Comparison of ENCODE assay signal across 19 cellular contexts in genomic region chr6:34961082-34961481, GRCh38.
DNase-seq lines count a peak whose midpoint lies in the region; ATAC-seq, FAIRE-seq and TF ChIP-seq lines count a peak whose summit lies in the region.
"Had no signal": no experiment of that assay in that cellular context is flagged by ENCODE, and none has a peak within 500 bp of the region (broad histone marks: within the 10 kb centered on the region; RNA-seq: fewer than 3 reads in every experiment).

No MANE protein-coding gene starts in this region.

- TF ChIP-seq CTCF in mesothelial cell of epicardium (IDR thresholded peaks at IDR 0.05; ENCODE audit: unreplicated experiment), result no peak

- H3K27me3 Mint-ChIP-seq in activated naive CD4-positive, alpha-beta T cell treated with anti-CD3 and anti-CD28 coated beads, Interleukin-2, amount 50 U/mL, for 24 hours, result no peaks in the 10 kb centered on the region
- H3K27me3 Mint-ChIP-seq in dendritic cell treated with granulocyte-macrophage colony-stimulating factor and Interleukin-4, amounts not matched to agents 40 ng/mL and 50 ng/mL, for 4 days, result no peaks in the 10 kb centered on the region
- no peaks in the 10 kb centered on the region for H3K27me3 Mint-ChIP-seq in mesothelial cell of epicardium (ENCODE audit: low read depth)

- ATAC-seq in stimulated activated effector memory CD8-positive, alpha-beta T cell treated with anti-CD3 and anti-CD28 coated beads, Interleukin-12 subunit alpha, Interleukin-12 subunit beta, amount 100 ng/mL, for 72 hours, result no peak
- no peak for ATAC-seq in HG02642 (IDR thresholded peaks at IDR 0.05; ENCODE audit: poor library complexity, unreplicated experiment)

- no peak for DNase-seq in activated naive CD4-positive, alpha-beta T cell (lab: John Stamatoyannopoulos, UW)
- DNase-seq in mesothelial cell of epicardium (ENCODE audit: low spot score in 2 of 2, unreplicated experiment in 2 of 2), result no peak
- no peak for DNase-seq in stimulated activated effector memory CD8-positive, alpha-beta T cell treated with anti-CD3 and anti-CD28 coated beads, Interleukin-12 subunit alpha, Interleukin-12 subunit beta, amount 100 ng/mL, for 72 hours (ENCODE audit: low spot score in 2 of 2)
- DNase-seq in urothelium cell line (ENCODE audit: low spot score), result no peak
- DNase-seq in NOMO-1 treated with DMSO at 0.1 percent for 48 hours (lab: John Stamatoyannopoulos, UW; ENCODE audit: unreplicated experiment), result no peak
- DNase-seq: 8988T, COR-L47, DMS153, EL, GM23248, KBM-7, NCI-H1048, NCI-H1694, NCI-H2107, NCI-H226, NCI-H526 treated with DMSO at 0.1 percent for 48 hours had no signal

- no peak for FAIRE-seq in urothelium cell line (lab: Jason Lieb, UNC)

- H3K4me1 Mint-ChIP-seq in activated naive CD4-positive, alpha-beta T cell treated with anti-CD3 and anti-CD28 coated beads, Interleukin-2, amount 50 U/mL, for 24 hours, result peaks cover 12% of the 10 kb centered on the region
- H3K4me1 Mint-ChIP-seq in dendritic cell treated with granulocyte-macrophage colony-stimulating factor and Interleukin-4, amounts not matched to agents 40 ng/mL and 50 ng/mL, for 4 days (ENCODE audit: low read depth), result peaks cover 7% of the 10 kb centered on the region
- peaks cover 13% of the 10 kb centered on the region for H3K4me1 Mint-ChIP-seq in mesothelial cell of epicardium
- peaks cover 8% of the 10 kb centered on the region for H3K4me1 Mint-ChIP-seq in stimulated activated effector memory CD8-positive, alpha-beta T cell treated with anti-CD3 and anti-CD28 coated beads, Interleukin-12 subunit alpha, Interleukin-12 subunit beta, amount 100 ng/mL, for 72 hours

- peaks cover 2% of the 10 kb centered on the region for H3K36me3 Mint-ChIP-seq in activated naive CD4-positive, alpha-beta T cell treated with anti-CD3 and anti-CD28 coated beads, Interleukin-2, amount 50 U/mL, for 24 hours
- peaks cover 4% of the 10 kb centered on the region for H3K36me3 Mint-ChIP-seq in dendritic cell treated with granulocyte-macrophage colony-stimulating factor and Interleukin-4, amounts not matched to agents 40 ng/mL and 50 ng/mL, for 4 days (ENCODE audit: low read depth)
- H3K36me3 Mint-ChIP-seq in mesothelial cell of epicardium, result no peaks in the 10 kb centered on the region
- peaks cover 4% of the 10 kb centered on the region for H3K36me3 Mint-ChIP-seq in stimulated activated effector memory CD8-positive, alpha-beta T cell treated with anti-CD3 and anti-CD28 coated beads, Interleukin-12 subunit alpha, Interleukin-12 subunit beta, amount 100 ng/mL, for 72 hours

- intact Hi-C loops in dendritic cell treated with granulocyte-macrophage colony-stimulating factor and Interleukin-4, amounts not matched to agents 40 ng/mL and 50 ng/mL, for 4 days (cut with micrococcal nuclease), result loop anchor here (5.0 kb wide), 1 partner anchor 74 kb away; the partner anchor contains the start of genes ANKS1A and TAF11

- peak overlapping the region; percentile 5 for H3K4me3 Mint-ChIP-seq in activated naive CD4-positive, alpha-beta T cell treated with anti-CD3 and anti-CD28 coated beads, Interleukin-2, amount 50 U/mL, for 24 hours
- H3K4me3 Mint-ChIP-seq in dendritic cell treated with granulocyte-macrophage colony-stimulating factor and Interleukin-4, amounts not matched to agents 40 ng/mL and 50 ng/mL, for 4 days, result peak overlapping the region; percentile 9
- H3K4me3 Mint-ChIP-seq in mesothelial cell of epicardium, result no peak overlapping the region
- H3K4me3 Mint-ChIP-seq in stimulated activated effector memory CD8-positive, alpha-beta T cell treated with anti-CD3 and anti-CD28 coated beads, Interleukin-12 subunit alpha, Interleukin-12 subunit beta, amount 100 ng/mL, for 72 hours, result no peak overlapping the region

- H3K27ac Mint-ChIP-seq in activated naive CD4-positive, alpha-beta T cell treated with anti-CD3 and anti-CD28 coated beads, Interleukin-2, amount 50 U/mL, for 24 hours, result no peak overlapping the region
- H3K27ac Mint-ChIP-seq in dendritic cell treated with granulocyte-macrophage colony-stimulating factor and Interleukin-4, amounts not matched to agents 40 ng/mL and 50 ng/mL, for 4 days, result no peak overlapping the region
- peak overlapping the region; percentile 37 for H3K27ac Mint-ChIP-seq in mesothelial cell of epicardium
- peak overlapping the region; percentile 24 for H3K27ac Mint-ChIP-seq in stimulated activated effector memory CD8-positive, alpha-beta T cell treated with anti-CD3 and anti-CD28 coated beads, Interleukin-12 subunit alpha, Interleukin-12 subunit beta, amount 100 ng/mL, for 72 hours

- no peaks in the 10 kb centered on the region for H3K9me3 Mint-ChIP-seq in activated naive CD4-positive, alpha-beta T cell treated with anti-CD3 and anti-CD28 coated beads, Interleukin-2, amount 50 U/mL, for 24 hours
- no peaks in the 10 kb centered on the region for H3K9me3 Mint-ChIP-seq in dendritic cell treated with granulocyte-macrophage colony-stimulating factor and Interleukin-4, amounts not matched to agents 40 ng/mL and 50 ng/mL, for 4 days
- H3K9me3 Mint-ChIP-seq in mesothelial cell of epicardium, result no peaks in the 10 kb centered on the region
- H3K9me3 Mint-ChIP-seq in stimulated activated effector memory CD8-positive, alpha-beta T cell treated with anti-CD3 and anti-CD28 coated beads, Interleukin-12 subunit alpha, Interleukin-12 subunit beta, amount 100 ng/mL, for 72 hours, result no peaks in the 10 kb centered on the region

Comparison
In these comparisons a context has a peak if more than half of its experiments do, and no peak if none do; other contexts are left out.
1. H3K27ac Mint-ChIP-seq: peak in mesothelial cell of epicardium (single experiment) and stimulated activated effector memory CD8-positive, alpha-beta T cell treated with anti-CD3 and anti-CD28 coated beads, Interleukin-12 subunit alpha, Interleukin-12 subunit beta, amount 100 ng/mL, for 72 hours (single experiment); none in activated naive CD4-positive, alpha-beta T cell treated with anti-CD3 and anti-CD28 coated beads, Interleukin-2, amount 50 U/mL, for 24 hours (single experiment) and dendritic cell treated with granulocyte-macrophage colony-stimulating factor and Interleukin-4, amounts not matched to agents 40 ng/mL and 50 ng/mL, for 4 days (single experiment).
2. H3K4me3 Mint-ChIP-seq: peak in activated naive CD4-positive, alpha-beta T cell treated with anti-CD3 and anti-CD28 coated beads, Interleukin-2, amount 50 U/mL, for 24 hours (single experiment) and dendritic cell treated with granulocyte-macrophage colony-stimulating factor and Interleukin-4, amounts not matched to agents 40 ng/mL and 50 ng/mL, for 4 days (single experiment); none in mesothelial cell of epicardium (single experiment) and stimulated activated effector memory CD8-positive, alpha-beta T cell treated with anti-CD3 and anti-CD28 coated beads, Interleukin-12 subunit alpha, Interleukin-12 subunit beta, amount 100 ng/mL, for 72 hours (single experiment).